ENCODE assay signal across 13 cellular contexts in genomic region chr2:128594273-128594910, GRCh38.
"Had no signal": no experiment of that assay in that cellular context is flagged by ENCODE, and none has a peak within 500 bp of the region (broad histone marks: within the 10 kb centered on the region; RNA-seq: fewer than 3 reads in every experiment).

No MANE protein-coding gene starts in this region.

- H3K4me1 Mint-ChIP-seq: memory B cell, T-helper 17 cell had no signal

- H3K27me3 ChIP-seq: ascending aorta, dorsolateral prefrontal cortex, ovary, upper lobe of left lung had no signal

- H3K4me3 Mint-ChIP-seq: activated T-cell treated with anti-CD3 and anti-CD28 coated beads, Interleukin-2, amount 50 U/mL, for 72 hours; memory B cell; nephron progenitor cell; T-helper 17 cell had no signal

- H3K4me3 ChIP-seq: ascending aorta, dorsolateral prefrontal cortex, ovary, suprapubic skin, upper lobe of left lung had no signal

- H3K27ac Mint-ChIP-seq: activated T-cell treated with anti-CD3 and anti-CD28 coated beads, Interleukin-2, amount 50 U/mL, for 72 hours; memory B cell; nephron progenitor cell; T-helper 17 cell had no signal

- DNase-seq: activated CD4-positive, alpha-beta T cell treated with anti-CD3 and anti-CD28 coated beads, Interleukin-2, amount 50 U/mL, for 1 hour; activated CD4-positive, CD25-positive, alpha-beta regulatory T cell; activated T-cell treated with anti-CD3 and anti-CD28 coated beads, Interleukin-2, amount 50 U/mL, for 72 hours; dorsolateral prefrontal cortex; stimulated activated naive CD4-positive, alpha-beta T cell; T-helper 17 cell; upper lobe of left lung had no signal

- H3K27ac ChIP-seq: ascending aorta, dorsolateral prefrontal cortex, ovary, suprapubic skin, upper lobe of left lung had no signal

- H3K9me3 Mint-ChIP-seq: activated T-cell treated with anti-CD3 and anti-CD28 coated beads, Interleukin-2, amount 50 U/mL, for 72 hours; memory B cell; nephron progenitor cell had no signal

- ATAC-seq: activated T-cell treated with anti-CD3 and anti-CD28 coated beads, Interleukin-2, amount 50 U/mL, for 72 hours; SK-N-SH treated with all-trans-retinoic acid at 6 μM for 48 hours; T-helper 17 cell had no signal

- H3K4me1 ChIP-seq: ascending aorta, upper lobe of left lung had no signal

- H3K9me3 ChIP-seq: ascending aorta, ovary, suprapubic skin, upper lobe of left lung had no signal

- H3K36me3 Mint-ChIP-seq: memory B cell had no signal
